Comparison of ENCODE assay signal across 2 cellular contexts in genomic region chr2:218993345-218994315, GRCh38.
TF ChIP-seq lines count a peak whose summit lies in the region.

CRYBA2 (minus strand) TSS chr2:218993422; CDS start chr2:218993176, 246 bp downstream.

TF ChIP-seq in GM23338, 12 proteins besides CTCF, POLR2A, EP300 and RAD21:
- TF ChIP-seq STAT1 (IDR thresholded peaks at IDR 0.05; ENCODE audit: unreplicated experiment) (no peak), EZH2phosphoT487 (IDR thresholded peaks at IDR 0.05; ENCODE audit: unreplicated experiment) (peak; percentile 41), ZNF331 (CRISPR knock-in tag; IDR thresholded peaks at IDR 0.05; ENCODE audit: low read depth) (no peak), JUNB (IDR thresholded peaks at IDR 0.05; ENCODE audit: unreplicated experiment) (no peak), ZNF462 (CRISPR knock-in tag; IDR thresholded peaks at IDR 0.05) (no peak), POLR2AphosphoS5 (IDR thresholded peaks at IDR 0.05; ENCODE audit: low read depth) (no peak), ETS1 (IDR thresholded peaks at IDR 0.05) (no peak), CREB1 (CRISPR knock-in tag; IDR thresholded peaks at IDR 0.05; ENCODE audit: low read depth) (no peak), ZNF114 (CRISPR knock-in tag; IDR thresholded peaks at IDR 0.05) (no peak), REST (IDR thresholded peaks at IDR 0.05; ENCODE audit: unreplicated experiment) (no peak), NANOG (IDR thresholded peaks at IDR 0.05; ENCODE audit: borderline replicate concordance) (no peak), EZH2 (IDR thresholded peaks at IDR 0.05; ENCODE audit: low read depth, unreplicated experiment) (peak; percentile 92)

TF ChIP-seq in K562, 482 proteins besides CTCF, POLR2A, EP300 and RAD21 (continues in another document):
- TF ChIP-seq ELF4 (CRISPR knock-in tag; IDR thresholded peaks at IDR 0.05) (no peak), RBFOX2 (IDR thresholded peaks at IDR 0.05; ENCODE audit: low read depth, low read length) (peak; percentile 42), NFE2 (IDR thresholded peaks at IDR 0.05; ENCODE audit: low read depth) (peak; percentile 28; the same call in 1 of the 2 replicates), MYC (IDR thresholded peaks at IDR 0.05; ENCODE audit: low read depth, low read length) (no peak), MYC (CRISPR knock-in tag; IDR thresholded peaks at IDR 0.05; ENCODE audit: borderline replicate concordance, low read depth) (no peak), BRCA1 (IDR thresholded peaks at IDR 0.05) (no peak), BRCA1 (CRISPR knock-in tag; IDR thresholded peaks at IDR 0.05) (no peak), MAFG (tag; conservative IDR thresholded peaks at IDR 0.05) (no peak), C11orf30 (IDR thresholded peaks at IDR 0.05; ENCODE audit: low read depth) (peak; percentile 73), LCOR (CRISPR knock-in tag; IDR thresholded peaks at IDR 0.05) (0 out of 2 replicates have a peak, but pooled peaks have one; percentile 50), ZNF316 (IDR thresholded peaks at IDR 0.05) (peak; percentile 73), ETV1 (tag; conservative IDR thresholded peaks at IDR 0.05; ENCODE audit: low read depth) (no peak), TCF15 (CRISPR knock-in tag; IDR thresholded peaks at IDR 0.05) (no peak), ZFP1 (CRISPR knock-in tag; IDR thresholded peaks at IDR 0.05) (no peak), SP2 (IDR thresholded peaks at IDR 0.05; ENCODE audit: extremely low read depth, low read depth, low read length, poor library complexity, severe bottlenecking) (no peak), ARID2 (IDR thresholded peaks at IDR 0.05) (no peak), MYBL2 (IDR thresholded peaks at IDR 0.05; ENCODE audit: low read depth) (no peak), MYBL2 (CRISPR knock-in tag; IDR thresholded peaks at IDR 0.05; ENCODE audit: borderline replicate concordance) (no peak), CBX5 (IDR thresholded peaks at IDR 0.05; ENCODE audit: borderline replicate concordance, low read depth) (no peak), HDAC2 (IDR thresholded peaks at IDR 0.05) (no peak), ZHX1 (conservative IDR thresholded peaks at IDR 0.05; ENCODE audit: low read length) (no peak), NR4A1 (CRISPR knock-in tag; IDR thresholded peaks at IDR 0.05) (no peak), NR4A1 (tag; IDR thresholded peaks at IDR 0.05) (no peak), UBTF (IDR thresholded peaks at IDR 0.05; ENCODE audit: borderline replicate concordance in 1 of 2, low read depth in 2 of 2, low read length in 2 of 2) (0 out of 4 replicates have a peak, but pooled peaks of 1 of the 2 experiments have one; percentile 10), CBFA2T3 (IDR thresholded peaks at IDR 0.05) (no peak), FOXP1 (CRISPR knock-in tag; IDR thresholded peaks at IDR 0.05) (0 out of 2 replicates have a peak, but pooled peaks have one; percentile 27), SMARCA4 (IDR thresholded peaks at IDR 0.05) (no peak), RNF219 (CRISPR knock-in tag; IDR thresholded peaks at IDR 0.05) (no peak), ZBTB49 (CRISPR knock-in tag; IDR thresholded peaks at IDR 0.05; ENCODE audit: borderline replicate concordance) (no peak), ZNF12 (CRISPR knock-in tag; IDR thresholded peaks at IDR 0.05) (no peak), GTF2B (IDR thresholded peaks at IDR 0.05; ENCODE audit: extremely low read depth, insufficient read length) (no peak), TFAP4 (CRISPR knock-in tag; IDR thresholded peaks at IDR 0.05; ENCODE audit: borderline replicate concordance) (peak; percentile 35; the same call in 1 of the 2 replicates), E2F6 (IDR thresholded peaks at IDR 0.05; ENCODE audit: borderline replicate concordance in 1 of 2, extremely low read depth in 1 of 2, insufficient read depth in 1 of 2, insufficient read length in 1 of 2, low read depth in 1 of 2, low read length in 1 of 2, poor library complexity in 1 of 2, severe bottlenecking in 1 of 2) (peak in 1 of 2 experiments; percentile 35), ZNF398 (CRISPR knock-in tag; IDR thresholded peaks at IDR 0.05) (no peak), RBM17 (IDR thresholded peaks at IDR 0.05; ENCODE audit: borderline replicate concordance, low read depth, low read length) (no peak), TAF9B (IDR thresholded peaks at IDR 0.05; ENCODE audit: partially characterized antibody) (no peak), HMGXB4 (CRISPR knock-in tag; IDR thresholded peaks at IDR 0.05) (no peak), ZC3H11A (IDR thresholded peaks at IDR 0.05; ENCODE audit: low read depth, low read length) (no peak), CGGBP1 (CRISPR knock-in tag; IDR thresholded peaks at IDR 0.05) (no peak), POLR2G (IDR thresholded peaks at IDR 0.05; ENCODE audit: low read depth, low read length) (0 out of 2 replicates have a peak, but pooled peaks have one; percentile 47)
